25 cellular contexts compared by ENCODE assay signal in the genomic region with DNA sequence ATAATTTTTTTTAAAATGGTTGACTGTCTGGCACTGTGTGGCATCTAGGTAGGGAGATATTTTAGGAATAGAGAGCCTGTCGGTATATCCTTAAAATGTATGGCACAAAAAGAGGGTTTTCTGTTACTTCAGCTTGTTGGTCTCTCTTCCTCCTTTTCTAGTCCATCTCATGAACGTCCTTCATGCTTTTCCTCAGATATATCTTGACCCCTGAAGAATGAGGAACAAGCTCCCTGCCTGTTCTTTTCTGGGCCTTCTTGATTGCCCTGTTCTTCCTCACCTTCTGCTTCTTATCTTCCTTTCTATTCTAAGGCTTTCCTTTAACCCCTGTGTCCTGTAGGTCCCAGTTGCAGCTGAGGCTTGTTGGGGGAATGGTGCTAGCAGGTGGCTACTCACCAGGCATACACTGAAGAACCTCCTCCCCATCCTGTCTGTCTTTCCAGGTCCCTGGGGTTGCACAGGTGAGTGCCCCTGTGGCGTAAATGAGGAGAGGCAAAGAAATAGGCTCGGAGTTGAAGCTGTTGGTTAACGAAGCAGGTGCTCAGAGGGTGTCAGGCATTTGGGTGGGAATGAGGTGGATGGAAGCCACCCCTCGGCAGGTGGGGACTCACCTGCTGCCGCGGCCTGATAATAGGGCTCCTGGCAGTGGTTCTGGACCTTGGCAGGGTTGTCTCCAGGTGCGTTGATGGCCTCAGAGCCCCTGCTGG. TPM values are rescaled to one million over a fixed set of nuclear protein-coding genes. Genes with fewer than 3 reads are reported as not detected.
DNase-seq lines count a peak whose midpoint lies in the region; ATAC-seq and TF ChIP-seq lines count a peak whose summit lies in the region.
"Had no signal": no experiment of that assay in that cellular context is flagged by ENCODE, and none has a peak within 500 bp of the region (broad histone marks: within the 10 kb centered on the region; RNA-seq: fewer than 3 reads in every experiment).

No MANE protein-coding gene starts in this region.

- no peak for ATAC-seq in right cardiac atrium
- ATAC-seq in GM21529 (IDR thresholded peaks at IDR 0.05; ENCODE audit: unreplicated experiment) = no peak
- no peak for ATAC-seq in left lung
- ATAC-seq: HCT116, natural killer cell had no signal

- intact Hi-C loops in right cardiac atrium (cut with DNase I) = no loop called here
- intact Hi-C loops in left lung (cut with DNase I) = loop anchor here in 1 of 2 donors (10.0 kb wide), 1 partner anchor 175 kb away; a partner anchor contains a TSS

- H3K4me3 ChIP-seq in Karpas-422 (ENCODE audit: low read length) (peak overlapping the region; percentile 49), neutrophil (ENCODE audit: low read depth in 1 of 2, low read length in 1 of 2) (no peak overlapping the region), right cardiac atrium (ENCODE audit: low read length) (no peak overlapping the region), left lung (no peak overlapping the region)
- H3K4me3 ChIP-seq: breast epithelium, dorsolateral prefrontal cortex had no signal

- H3K27me3 ChIP-seq in Karpas-422 (ENCODE audit: low read length) = no peaks in the 10 kb centered on the region
- H3K27me3 ChIP-seq in neutrophil = no peaks in the 10 kb centered on the region
- no peaks in the 10 kb centered on the region for H3K27me3 ChIP-seq in right cardiac atrium (ENCODE audit: control insufficient read depth, insufficient read depth)
- H3K27me3 ChIP-seq in left lung = no peaks in the 10 kb centered on the region
- H3K27me3 ChIP-seq: breast epithelium, dorsolateral prefrontal cortex had no signal

- H3K4me1 ChIP-seq in Karpas-422 (ENCODE audit: low read length) (peaks cover 88% of the 10 kb centered on the region), neutrophil (ENCODE audit: control insufficient read depth in 1 of 2, insufficient read depth in 1 of 2, low read depth in 1 of 2, low read length in 1 of 2) (peaks cover 19 to 27% of the 10 kb centered on the region in 2 experiments), right cardiac atrium (ENCODE audit: control insufficient read depth, insufficient read depth, low read length) (no peaks in the 10 kb centered on the region), left lung (peaks cover 0 to 15% of the 10 kb centered on the region in 2 donors)
- H3K4me1 ChIP-seq: breast epithelium, parathyroid adenoma had no signal

- H3K9me3 ChIP-seq in Karpas-422 (ENCODE audit: low read length) (no peaks in the 10 kb centered on the region), neutrophil (no peaks in the 10 kb centered on the region), right cardiac atrium (ENCODE audit: control insufficient read depth, low read length) (no peaks in the 10 kb centered on the region), left lung (no peaks in the 10 kb centered on the region)
- H3K9me3 ChIP-seq: breast epithelium had no signal

- H2AFZ ChIP-seq in Karpas-422 (ENCODE audit: low read length) = no peak overlapping the region
- H2AFZ ChIP-seq: parathyroid adenoma had no signal

- H4K20me1 ChIP-seq in Karpas-422 (ENCODE audit: insufficient read depth, low read depth, low read length) = no peaks in the 10 kb centered on the region

- TF ChIP-seq CTCF in neutrophil (IDR thresholded peaks at IDR 0.05) = no peak
- TF ChIP-seq CTCF in left lung (IDR thresholded peaks at IDR 0.05) = no peak

- H3K9me2 ChIP-seq in Karpas-422 (replicated peaks; ENCODE audit: insufficient read depth, low read length) = no peaks in the 10 kb centered on the region

- peaks cover 6% of the 10 kb centered on the region; the same call in 1 of the 2 replicates for H3K79me2 ChIP-seq in Karpas-422 (ENCODE audit: low read length)
- H3K79me2 ChIP-seq: parathyroid adenoma had no signal

- peaks cover 9% of the 10 kb centered on the region for H3K36me3 ChIP-seq in Karpas-422 (ENCODE audit: insufficient read depth, low read length)
- H3K36me3 ChIP-seq in neutrophil = peaks cover 89% of the 10 kb centered on the region
- peaks cover 0 to 73% of the 10 kb centered on the region in 2 donors for H3K36me3 ChIP-seq in left lung
- H3K36me3 ChIP-seq: breast epithelium had no signal

- 87% methylated on average over 9 of the region's 9 CpGs for WGBS in right cardiac atrium

- no peak for DNase-seq in Karpas-422
- peak; percentile 81 for DNase-seq in NCI-H1105 treated with DMSO at 0.1 percent for 48 hours (lab: John Stamatoyannopoulos, UW)
- peak; percentile 10 to 60 for DNase-seq in NOMO-1 (lab: John Stamatoyannopoulos, UW; ENCODE audit: unreplicated experiment in 2 of 2)
- no peak for DNase-seq in right cardiac atrium
- DNase-seq in left lung = no peak
- DNase-seq: activated CD4-positive, alpha-beta memory T cell treated with anti-CD3 and anti-CD28 coated beads for 36 hours; activated T-cell treated with anti-CD3 and anti-CD28 coated beads, Interleukin-2, amount 50 U/mL, for 24 hours; Calu3; dorsolateral prefrontal cortex; KG1; kidney glomerular epithelial cell; mesendoderm; natural killer cell; NCI-H1694; NCI-H526 treated with DMSO at 0.1 percent for 48 hours had no signal

- peak overlapping the region; percentile 65 for H3K9ac ChIP-seq in Karpas-422 (ENCODE audit: low read length)
- H3K9ac ChIP-seq: parathyroid adenoma had no signal

- peak overlapping the region; percentile 69 for H3K4me2 ChIP-seq in Karpas-422 (ENCODE audit: low read depth, low read length, poor library complexity, severe bottlenecking)

- H3K27ac ChIP-seq in Karpas-422 (ENCODE audit: low read length) = peak overlapping the region; percentile 95
- H3K27ac ChIP-seq in neutrophil = peak overlapping the region; percentile 71
- H3K27ac ChIP-seq in right cardiac atrium (ENCODE audit: low read length) = no peak overlapping the region
- no peak overlapping the region for H3K27ac ChIP-seq in left lung
- H3K27ac ChIP-seq: breast epithelium, dorsolateral prefrontal cortex, parathyroid adenoma, VCaP had no signal

RNA-seq across cellular contexts. Expression of a gene that starts 7.2 kb away (rescaled TPM):
- total RNA-seq in Karpas-422 (2014; rRNA removed; shearing (Covaris generic); ENCODE audit: low replicate concordance) = 1.5 and 2.8 TPM in 2 replicates
- total RNA-seq in right cardiac atrium (100 to 1,000 TPM; 245 to 447 (median 372) TPM), left lung (100 to 1,000 TPM; 403 to 693 TPM)
- polyA plus RNA-seq in right cardiac atrium = 201 TPM

RNA-seq across cellular contexts. Expression of a gene that starts 9.6 kb away (rescaled TPM):
- total RNA-seq in Karpas-422 (2014; rRNA removed; shearing (Covaris generic); ENCODE audit: low replicate concordance) = 47.7 and 81.5 TPM in 2 replicates
- 10 to 100 TPM; 17.6 to 29.6 (median 21.6) TPM for total RNA-seq in right cardiac atrium
- 16.7 TPM for polyA plus RNA-seq in right cardiac atrium
- 10 to 100 TPM; 65.9 to 72.7 TPM for total RNA-seq in left lung

RNA-seq across cellular contexts. Expression of a gene that starts 29.2 kb away (rescaled TPM):
- not detected in 2 replicates for total RNA-seq in Karpas-422 (2014; rRNA removed; shearing (Covaris generic); ENCODE audit: low replicate concordance)
- total RNA-seq in right cardiac atrium (1 to 10 TPM in 1 of 4 donors, under 1 TPM in 2, not detected in 1; 0.47 to 1.7 (median 0.65) TPM), left lung (1 to 10 TPM; 1.2 to 2.3 TPM)
- 0.77 TPM for polyA plus RNA-seq in right cardiac atrium
- total RNA-seq: epithelial cell of proximal tubule, frontal cortex, G401, natural killer cell, skeletal muscle tissue had no signal

RNA-seq across cellular contexts. Expression of a gene that starts 30.7 kb away (rescaled TPM):
- 30.0 and 40.3 TPM in 2 replicates for total RNA-seq in Karpas-422 (2014; rRNA removed; shearing (Covaris generic); ENCODE audit: low replicate concordance)
- 10 to 100 TPM in 3 of 4 donors, 1 to 10 TPM in 1; 7.0 to 11.1 (median 10.7) TPM for total RNA-seq in right cardiac atrium
- polyA plus RNA-seq in right cardiac atrium = 13.6 TPM
- 10 to 100 TPM; 30.3 to 45.8 TPM for total RNA-seq in left lung

RNA-seq across cellular contexts. Expression of a gene that starts 38.9 kb away (rescaled TPM):
- 4.7 TPM in 1 of 2 replicates, not detected in the other for total RNA-seq in Karpas-422 (2014; rRNA removed; shearing (Covaris generic); ENCODE audit: low replicate concordance)
- total RNA-seq in right cardiac atrium = 100 to 1,000 TPM; 162 to 288 (median 238) TPM
- 126 TPM for polyA plus RNA-seq in right cardiac atrium
- total RNA-seq in left lung = 100 to 1,000 TPM; 302 to 326 TPM

Comparison
In these comparisons a context has a peak if more than half of its experiments do, and no peak if none do; other contexts are left out.
1. DNase-seq: peak in NCI-H1105 treated with DMSO at 0.1 percent for 48 hours (single experiment) and NOMO-1 (2 of 2); none in Karpas-422 (single experiment), right cardiac atrium (0 of 3) and left lung (0 of 2).
2. H3K27ac ChIP-seq: peak in Karpas-422 (single experiment) and neutrophil (single experiment); none in right cardiac atrium (single experiment) and left lung (0 of 2).
3. RNA of a gene that starts 7.2 kb away (total RNA-seq): 403 to 693 TPM in left lung and 245 to 447 TPM in right cardiac atrium; 1.5 to 2.8 TPM in Karpas-422; every median in the first group is over 10 times any median in the second.